In genomic region chr18:21243041-21243431, GRCh38 we compare ENCODE assay signal across 1 cellular context.
A peak's percentile ranks its signal among the peaks of the same experiment; 100 is the strongest.
TF ChIP-seq lines count a peak whose summit lies in the region.

No MANE protein-coding gene starts in this region.

TF ChIP-seq in H1, 55 proteins besides CTCF, POLR2A, EP300 and RAD21 (continued from another document):
- TF ChIP-seq CHD7 (IDR thresholded peaks at IDR 0.05; ENCODE audit: insufficient replicate concordance, low read length) (no peak), FOSL1 (IDR thresholded peaks at IDR 0.05; ENCODE audit: insufficient read depth, low read depth, low read length) (no peak), TCF12 (IDR thresholded peaks at IDR 0.05; ENCODE audit: low read depth, low read length) (no peak), KDM5A (IDR thresholded peaks at IDR 0.05; ENCODE audit: low read length) (no peak), ATF2 (IDR thresholded peaks at IDR 0.05; ENCODE audit: low read length) (no peak), CHD1 (IDR thresholded peaks at IDR 0.05; ENCODE audit: low read depth, low read length) (no peak), CEBPB (IDR thresholded peaks at IDR 0.05; ENCODE audit: low read depth, low read length) (no peak), EZH2 (IDR thresholded peaks at IDR 0.05; ENCODE audit: low read depth, low read length, severe bottlenecking) (peak; percentile 84), ATF3 (IDR thresholded peaks at IDR 0.05; ENCODE audit: insufficient read depth, low read depth, low read length) (no peak), E2F6 (IDR thresholded peaks at IDR 0.05) (no peak), EGR1 (IDR thresholded peaks at IDR 0.05; ENCODE audit: borderline replicate concordance, low read depth, low read length) (no peak), MAFK (IDR thresholded peaks at IDR 0.05; ENCODE audit: low read depth, low read length) (no peak), NRF1 (IDR thresholded peaks at IDR 0.05; ENCODE audit: low read depth, low read length) (no peak), MAX (IDR thresholded peaks at IDR 0.05) (no peak), RNF2 (IDR thresholded peaks at IDR 0.05; ENCODE audit: borderline replicate concordance, low read depth, low read length, missing control alignments, poor library complexity, severe bottlenecking) (peak; percentile 63), JUND (IDR thresholded peaks at IDR 0.05; ENCODE audit: low read length) (no peak), TBP (IDR thresholded peaks at IDR 0.05; ENCODE audit: low read depth, low read length) (no peak), JUN (IDR thresholded peaks at IDR 0.05; ENCODE audit: low read depth, low read length) (no peak), SUZ12 (IDR thresholded peaks at IDR 0.05; ENCODE audit: low read length) (peak; percentile 85), CTBP2 (IDR thresholded peaks at IDR 0.05; ENCODE audit: borderline replicate concordance, insufficient read depth, insufficient read length, low read length) (peak; percentile 13), TEAD4 (IDR thresholded peaks at IDR 0.05; ENCODE audit: low read depth, low read length) (no peak), SRF (IDR thresholded peaks at IDR 0.05; ENCODE audit: low read depth, low read length) (no peak), USF2 (IDR thresholded peaks at IDR 0.05; ENCODE audit: low read length) (no peak), SP2 (IDR thresholded peaks at IDR 0.05; ENCODE audit: low read length) (no peak), SIRT6 (IDR thresholded peaks at IDR 0.05; ENCODE audit: low read length) (no peak), RBBP5 (IDR thresholded peaks at IDR 0.05; ENCODE audit: borderline replicate concordance, low read depth, low read length) (no peak), CBX8 (IDR thresholded peaks at IDR 0.05; ENCODE audit: borderline replicate concordance, low read depth, low read length) (0 out of 2 replicates have a peak, but pooled peaks have one; percentile 19), TAF1 (IDR thresholded peaks at IDR 0.05; ENCODE audit: low read depth, low read length) (no peak), HDAC2 (IDR thresholded peaks at IDR 0.05; ENCODE audit: borderline replicate concordance in 1 of 2, low read depth in 2 of 2, low read length in 2 of 2) (no peak)
